12 cellular contexts compared by ENCODE assay signal in genomic region chr7:151745706-151746105, GRCh38.
DNase-seq lines count a peak whose midpoint lies in the region; ATAC-seq and TF ChIP-seq lines count a peak whose summit lies in the region.
"Had no signal": no experiment of that assay in that cellular context is flagged by ENCODE, and none has a peak within 500 bp of the region (broad histone marks: within the 10 kb centered on the region; RNA-seq: fewer than 3 reads in every experiment).

No MANE protein-coding gene starts in this region.

- TF ChIP-seq POLR2A in HCT116 (IDR thresholded peaks at IDR 0.05; ENCODE audit: borderline replicate concordance, extremely low read depth, insufficient read depth, insufficient read length): no peak

- peak overlapping the region; percentile 73 for H3K4me2 ChIP-seq in HCT116 (ENCODE audit: low read length)
- H3K4me2 ChIP-seq: BLaER1 treated with 17β-estradiol and CSF1 and Interleukin-3, amounts not matched to agents 10 nM and 100 nM had no signal

- TF ChIP-seq CTCF in HCT116 (IDR thresholded peaks at IDR 0.05 in 2 of 3, conservative IDR thresholded peaks at IDR 0.05 in 1 of 3; ENCODE audit: borderline replicate concordance in 1 of 3, insufficient read depth in 1 of 3, low read depth in 2 of 3, low read length in 2 of 3): no peak
- TF ChIP-seq CTCF in ascending aorta (IDR thresholded peaks at IDR 0.05): no peak
- no peak for TF ChIP-seq CTCF in left lung (IDR thresholded peaks at IDR 0.05)
- TF ChIP-seq CTCF in nephron progenitor cell (IDR thresholded peaks at IDR 0.05): no peak
- TF ChIP-seq CTCF in dorsolateral prefrontal cortex (IDR thresholded peaks at IDR 0.05 in 54 of 56, conservative IDR thresholded peaks at IDR 0.05 in 2 of 56; ENCODE audit: low read depth in 1 of 56, partially characterized antibody in 56 of 56): no peak

- no peak overlapping the region for H2AFZ ChIP-seq in HCT116 (ENCODE audit: low read depth, low read length, poor library complexity, severe bottlenecking)

- no peak overlapping the region for H3K27ac Mint-ChIP-seq in nephron progenitor cell

- POLR2A ChIA-PET in HCT116 (lab: Charles Lee): interaction anchor here (1.1 kb wide), 2 partner anchors 9 to 12 kb away, joined by 3 to 5 read pairs; no protein-coding TSS in a partner anchor

- RAD21 ChIA-PET in HCT116 (lab: Charles Lee; ENCODE audit: low non-redundant PET in 1 of 2, low total read pairs in 2 of 2, uncharacterized antibody in 2 of 2, unreplicated experiment in 2 of 2): no interaction called here

- H3K27ac ChIP-seq in HCT116 (ENCODE audit: low read depth, low read length) (no peak overlapping the region), ascending aorta (peak overlapping the region; percentile 71 to 72), left lung (peak overlapping the region; percentile 39 to 57), skeletal muscle tissue (ENCODE audit: low read depth, low read length) (peak overlapping the region; percentile 74), dorsolateral prefrontal cortex (peak overlapping the region in 3 of 59 donors; percentile 22 to 51 (median 36))
- H3K27ac ChIP-seq: BLaER1 treated with 17β-estradiol and CSF1 and Interleukin-3, amounts not matched to agents 10 nM and 100 nM had no signal

- no peaks in the 10 kb centered on the region for H3K9me2 ChIP-seq in HCT116 (ENCODE audit: insufficient read depth)

- CTCF ChIA-PET in HCT116 (lab: Charles Lee): interaction anchor here (0.9 to 2.0 kb wide), 8 partner anchors 9 to 430 kb away, joined by 3 to 9 read pairs (median 4); no protein-coding TSS in a partner anchor

- BruUV-seq in HCT116 (replicated peaks; lab: Mats Ljungman, UMichigan): no TSS peak

- H3K9me3 ChIP-seq in HCT116 (ENCODE audit: control insufficient read depth in 1 of 2, insufficient read depth in 1 of 2, low read depth in 1 of 2, low read length in 2 of 2): no peaks in the 10 kb centered on the region
- H3K9me3 ChIP-seq in ascending aorta: no peaks in the 10 kb centered on the region
- H3K9me3 ChIP-seq in left lung: no peaks in the 10 kb centered on the region
- no peaks in the 10 kb centered on the region for H3K9me3 ChIP-seq in skeletal muscle tissue (ENCODE audit: control insufficient read depth in 3 of 3, low read length in 3 of 3)
- H3K9me3 ChIP-seq: BLaER1 treated with 17β-estradiol and CSF1 and Interleukin-3, amounts not matched to agents 10 nM and 100 nM had no signal

- no peak overlapping the region for H3K4me3 Mint-ChIP-seq in nephron progenitor cell

- no peaks in the 10 kb centered on the region for H4K20me1 ChIP-seq in HCT116 (ENCODE audit: insufficient read depth)
- H4K20me1 ChIP-seq: BLaER1 treated with 17β-estradiol and CSF1 and Interleukin-3, amounts not matched to agents 10 nM and 100 nM had no signal

- no peaks in the 10 kb centered on the region for H3K36me3 ChIP-seq in HCT116 (ENCODE audit: control insufficient read depth in 1 of 2, insufficient read depth in 2 of 2, low read length in 2 of 2)
- no peaks in the 10 kb centered on the region for H3K36me3 ChIP-seq in ascending aorta
- no peaks in the 10 kb centered on the region for H3K36me3 ChIP-seq in left lung
- H3K36me3 ChIP-seq in skeletal muscle tissue (ENCODE audit: control insufficient read depth in 3 of 3, insufficient read depth in 3 of 3, low read length in 3 of 3): no peaks in the 10 kb centered on the region
- H3K36me3 ChIP-seq: BLaER1 treated with 17β-estradiol and CSF1 and Interleukin-3, amounts not matched to agents 10 nM and 100 nM had no signal

- H3K36me3 Mint-ChIP-seq in nephron progenitor cell (ENCODE audit: low read depth): no peaks in the 10 kb centered on the region

- no peaks in the 10 kb centered on the region for H3K27me3 ChIP-seq in HCT116 (ENCODE audit: insufficient read depth, low read length)
- H3K27me3 ChIP-seq in ascending aorta: no peaks in the 10 kb centered on the region
- no peaks in the 10 kb centered on the region for H3K27me3 ChIP-seq in left lung
- H3K27me3 ChIP-seq in skeletal muscle tissue (ENCODE audit: control insufficient read depth in 3 of 3, insufficient read depth in 3 of 3, low read length in 3 of 3): no peaks in the 10 kb centered on the region
- no peaks in the 10 kb centered on the region for H3K27me3 ChIP-seq in dorsolateral prefrontal cortex
- H3K27me3 ChIP-seq: BLaER1 treated with 17β-estradiol and CSF1 and Interleukin-3, amounts not matched to agents 10 nM and 100 nM had no signal

- peaks cover 31% of the 10 kb centered on the region for H3K4me1 Mint-ChIP-seq in nephron progenitor cell

- H3K27me3 Mint-ChIP-seq in nephron progenitor cell (ENCODE audit: low read depth, poor library complexity): peaks cover 18% of the 10 kb centered on the region

- TF ChIP-seq RAD21 in HCT116 (IDR thresholded peaks at IDR 0.05; ENCODE audit: low read depth): no peak

- intact Hi-C loops in HCT116 (cut with micrococcal nuclease): loop anchor here (1.0 kb wide), 1 partner anchor 175 kb away; no protein-coding TSS in a partner anchor
- intact Hi-C loops in ascending aorta (cut with DNase I): no loop called here
- intact Hi-C loops in left lung (cut with DNase I): no loop called here
- intact Hi-C loops in dorsolateral prefrontal cortex (cut with DNase I): no loop called here

- H3K9me3 Mint-ChIP-seq in nephron progenitor cell: peaks cover 8% of the 10 kb centered on the region

- ATAC-seq in HCT116 (no peak), left lung (peak; percentile 27), GM18511 (IDR thresholded peaks at IDR 0.05; ENCODE audit: unreplicated experiment) (no peak)

- H3K4me3 ChIP-seq in HCT116 (replicated peaks in 1 of 2; ENCODE audit: low read depth in 1 of 2, low read length in 2 of 2) (peak overlapping the region in 1 of 2 experiments; percentile 33; a peak in 1 of 4 replicates), ascending aorta (peak overlapping the region; percentile 24 to 47), left lung (no peak overlapping the region), skeletal muscle tissue (ENCODE audit: low read length in 3 of 3) (peak overlapping the region; percentile 32 to 41 (median 38)), dorsolateral prefrontal cortex (peak overlapping the region in 1 of 59 donors; percentile 10)
- H3K4me3 ChIP-seq: BLaER1 treated with 17β-estradiol and CSF1 and Interleukin-3, amounts not matched to agents 10 nM and 100 nM had no signal

- no peaks in the 10 kb centered on the region for H3K79me2 ChIP-seq in HCT116 (ENCODE audit: insufficient read depth, low read length)

- H3K4me1 ChIP-seq in HCT116 (ENCODE audit: control insufficient read depth in 1 of 2, insufficient read depth in 2 of 2, low read length in 2 of 2) (peaks cover 12 to 27% of the 10 kb centered on the region in 2 experiments), ascending aorta (peaks cover 7 to 27% of the 10 kb centered on the region in 2 donors), left lung (peaks cover 12 to 36% of the 10 kb centered on the region in 2 donors), skeletal muscle tissue (ENCODE audit: control insufficient read depth in 3 of 3, insufficient read depth in 3 of 3, low read length in 3 of 3) (peaks cover 38 to 45% (median 45%) of the 10 kb centered on the region in 3 donors)

- no peak for DNase-seq in HCT116 (ENCODE audit: low read depth, low spot score)
- DNase-seq in ascending aorta (ENCODE audit: low spot score in 2 of 2): no peak
- no peak for DNase-seq in left lung
- DNase-seq in nephron progenitor cell: no peak
- DNase-seq in dorsolateral prefrontal cortex: no peak
- no peak for DNase-seq in Ammon's horn (ENCODE audit: low spot score)
- DNase-seq: KBM-7; NCI-H446 treated with DMSO at 0.1 percent for 48 hours; stimulated activated CD4-positive, alpha-beta T cell treated with anti-CD3 and anti-CD28 coated beads, Interleukin-12 subunit alpha, Interleukin-12 subunit beta, amount 100 ng/mL, for 4 hours had no signal

- H3K9ac ChIP-seq in HCT116 (ENCODE audit: low read length) (peak overlapping the region; percentile 29), skeletal muscle tissue (ENCODE audit: low read depth in 1 of 3, low read length in 3 of 3) (peak overlapping the region; percentile 51 to 77 (median 74))
- H3K9ac ChIP-seq: BLaER1 treated with 17β-estradiol and CSF1 and Interleukin-3, amounts not matched to agents 10 nM and 100 nM had no signal

TF ChIP-seq in HCT116, 20 proteins besides CTCF, POLR2A, EP300 and RAD21:
- TF ChIP-seq POLR2AphosphoS5 (IDR thresholded peaks at IDR 0.05; ENCODE audit: low read depth, low read length) (no peak), CEBPB (IDR thresholded peaks at IDR 0.05; ENCODE audit: low read depth) (no peak), YY1 (IDR thresholded peaks at IDR 0.05; ENCODE audit: extremely low read depth, insufficient replicate concordance, low read depth, low read length) (no peak), ZBTB33 (IDR thresholded peaks at IDR 0.05; ENCODE audit: extremely low read depth, insufficient replicate concordance, low read length) (no peak), ELF1 (IDR thresholded peaks at IDR 0.05; ENCODE audit: borderline replicate concordance, low read depth) (no peak), EZH2phosphoT487 (IDR thresholded peaks at IDR 0.05; ENCODE audit: borderline replicate concordance) (no peak), CBX3 (IDR thresholded peaks at IDR 0.05; ENCODE audit: low read depth) (no peak), EZH2 (IDR thresholded peaks at IDR 0.05) (no peak), MAX (IDR thresholded peaks at IDR 0.05) (no peak), JUND (IDR thresholded peaks at IDR 0.05) (no peak)

Comparison
In these comparisons a context has a peak if more than half of its experiments do, and no peak if none do; other contexts are left out.
1. H3K4me3 ChIP-seq: peak in ascending aorta (2 of 2) and skeletal muscle tissue (3 of 3); none in left lung (0 of 2).